ENCODE assay signal across 18 cellular contexts in genomic region chr10:35391954-35392262, GRCh38. TPM values are rescaled to one million over a fixed set of nuclear protein-coding genes. Genes with fewer than 3 reads are reported as not detected.
DNase-seq lines count a peak whose midpoint lies in the region; ATAC-seq and TF ChIP-seq lines count a peak whose summit lies in the region.
"Had no signal": no experiment of that assay in that cellular context is flagged by ENCODE, and none has a peak within 500 bp of the region (broad histone marks: within the 10 kb centered on the region; RNA-seq: fewer than 3 reads in every experiment).

No MANE protein-coding gene starts in this region.

- no peaks in the 10 kb centered on the region for H3K36me3 Mint-ChIP-seq in chondrocyte (ENCODE audit: low read depth)

- no peak for ATAC-seq in foreskin keratinocyte
- ATAC-seq: CD8-positive, alpha-beta T cell; GM12878; HepG2 had no signal

- DNase-seq in left ventricle myocardium inferior (no peak), cardiac septum (ENCODE audit: low spot score) (no peak), chondrocyte (ENCODE audit: low spot score) (no peak), hepatocyte (ENCODE audit: low spot score) (no peak), brain microvascular endothelial cell (no peak), foreskin keratinocyte (no peak)
- DNase-seq in activated T-cell treated with anti-CD3 and anti-CD28 coated beads, Interleukin-2, amount 50 U/mL, for 48 hours = no peak
- DNase-seq: 8988T; CD8-positive, alpha-beta T cell; COR-L47; DMS 273 treated with DMSO at 0.1 percent for 48 hours; DMS53; DND-41; EL; H9 had no signal

- H3K4me2 ChIP-seq in hepatocyte = no peak overlapping the region

- peaks cover 44% of the 10 kb centered on the region for H4K20me1 ChIP-seq in hepatocyte (ENCODE audit: insufficient read depth, poor library complexity, severe bottlenecking)

- peaks cover 100% of the 10 kb centered on the region for H3K79me2 ChIP-seq in hepatocyte

- in situ Hi-C loops in brain microvascular endothelial cell (cut with HindIII; ENCODE audit: low pct_ligation_motif_present, low sequenced_read_pairs) = no loop called here

- H3K4me1 ChIP-seq in left ventricle myocardium inferior (peaks cover 98% of the 10 kb centered on the region), hepatocyte (ENCODE audit: insufficient read depth) (peaks cover 17% of the 10 kb centered on the region), foreskin keratinocyte (peaks cover 12% of the 10 kb centered on the region)

- no peak overlapping the region for H3K4me3 Mint-ChIP-seq in chondrocyte (ENCODE audit: unreplicated experiment)
- H3K4me3 Mint-ChIP-seq: CD8-positive, alpha-beta T cell; H9 had no signal

- H3K27ac ChIP-seq in left ventricle myocardium inferior (replicated peaks) (peak overlapping the region; percentile 1), hepatocyte (peak overlapping the region; percentile 41), brain microvascular endothelial cell (no peak overlapping the region), foreskin keratinocyte (no peak overlapping the region)
- H3K27ac ChIP-seq: BLaER1 had no signal

- H3K36me3 ChIP-seq in left ventricle myocardium inferior (peaks cover 4% of the 10 kb centered on the region), hepatocyte (replicated peaks; ENCODE audit: insufficient read depth, low read depth) (no peaks in the 10 kb centered on the region), brain microvascular endothelial cell (replicated peaks) (no peaks in the 10 kb centered on the region)

- peaks cover 14% of the 10 kb centered on the region for H3K9me3 Mint-ChIP-seq in chondrocyte (ENCODE audit: low read depth)

- H3K27me3 ChIP-seq in left ventricle myocardium inferior (ENCODE audit: low read depth) = no peaks in the 10 kb centered on the region
- H3K27me3 ChIP-seq in hepatocyte = no peaks in the 10 kb centered on the region
- no peaks in the 10 kb centered on the region for H3K27me3 ChIP-seq in brain microvascular endothelial cell (replicated peaks)
- H3K27me3 ChIP-seq in foreskin keratinocyte = no peaks in the 10 kb centered on the region
- H3K27me3 ChIP-seq: BLaER1 had no signal

- intact Hi-C loops in left ventricle myocardium inferior (cut with micrococcal nuclease) = no loop called here
- intact Hi-C loops in cardiac septum (cut with DNase I) = no loop called here

- no peaks in the 10 kb centered on the region for H3K27me3 Mint-ChIP-seq in chondrocyte (ENCODE audit: low read depth)

- TF ChIP-seq CTCF in left ventricle myocardium inferior (IDR thresholded peaks at IDR 0.05; ENCODE audit: borderline replicate concordance) (no peak), chondrocyte (IDR thresholded peaks at IDR 0.05) (no peak), hepatocyte (IDR thresholded peaks at IDR 0.05; ENCODE audit: poor library complexity) (no peak), brain microvascular endothelial cell (IDR thresholded peaks at IDR 0.05; ENCODE audit: low read depth, low read length, missing control alignments) (no peak), foreskin keratinocyte (conservative IDR thresholded peaks at IDR 0.05) (no peak)

- H3K27ac Mint-ChIP-seq in chondrocyte (ENCODE audit: unreplicated experiment) = peak overlapping the region; percentile 79
- H3K27ac Mint-ChIP-seq: CD8-positive, alpha-beta T cell had no signal

- WGBS in hepatocyte (ENCODE audit: low lambda C conversion rate, missing lambda C conversion rate) = 100% methylated on average over 2 of the region's 2 CpGs

- no peaks in the 10 kb centered on the region for H3K9me2 ChIP-seq in hepatocyte (replicated peaks; ENCODE audit: insufficient read depth)

- H3K4me3 ChIP-seq in left ventricle myocardium inferior (no peak overlapping the region), hepatocyte (no peak overlapping the region), brain microvascular endothelial cell (ENCODE audit: low read depth, low read length) (no peak overlapping the region)
- H3K4me3 ChIP-seq: GM12878 had no signal

- peaks cover 53% of the 10 kb centered on the region for H3K4me1 Mint-ChIP-seq in chondrocyte (ENCODE audit: low read depth)

- H3K9me3 ChIP-seq in left ventricle myocardium inferior (replicated peaks) (peaks cover 20% of the 10 kb centered on the region), hepatocyte (ENCODE audit: low read depth) (no peaks in the 10 kb centered on the region)

- no peak overlapping the region for H2AFZ ChIP-seq in hepatocyte

RNA-seq across cellular contexts. Expression of gene CCNY, which starts 55.6 kb away (rescaled TPM):
- total RNA-seq in left ventricle myocardium inferior (81.1 TPM), cardiac septum (83.4 TPM), chondrocyte (68.7 to 76.0 TPM (median 74.6 TPM) in 3 replicates), hepatocyte (51.1 and 51.5 TPM in 2 replicates), foreskin keratinocyte (34.4 and 37.6 TPM in 2 replicates)
- polyA plus RNA-seq in hepatocyte (51.3 and 55.8 TPM in 2 replicates), foreskin keratinocyte (25.8 and 26.7 TPM in 2 replicates)

Comparison
In these comparisons a context has a peak if more than half of its experiments do, and no peak if none do; other contexts are left out.
1. H3K27ac ChIP-seq: peak in left ventricle myocardium inferior (single experiment) and hepatocyte (single experiment); none in brain microvascular endothelial cell (single experiment) and foreskin keratinocyte (single experiment).